Comparison of ENCODE assay signal across 8 cellular contexts in the genomic region with DNA sequence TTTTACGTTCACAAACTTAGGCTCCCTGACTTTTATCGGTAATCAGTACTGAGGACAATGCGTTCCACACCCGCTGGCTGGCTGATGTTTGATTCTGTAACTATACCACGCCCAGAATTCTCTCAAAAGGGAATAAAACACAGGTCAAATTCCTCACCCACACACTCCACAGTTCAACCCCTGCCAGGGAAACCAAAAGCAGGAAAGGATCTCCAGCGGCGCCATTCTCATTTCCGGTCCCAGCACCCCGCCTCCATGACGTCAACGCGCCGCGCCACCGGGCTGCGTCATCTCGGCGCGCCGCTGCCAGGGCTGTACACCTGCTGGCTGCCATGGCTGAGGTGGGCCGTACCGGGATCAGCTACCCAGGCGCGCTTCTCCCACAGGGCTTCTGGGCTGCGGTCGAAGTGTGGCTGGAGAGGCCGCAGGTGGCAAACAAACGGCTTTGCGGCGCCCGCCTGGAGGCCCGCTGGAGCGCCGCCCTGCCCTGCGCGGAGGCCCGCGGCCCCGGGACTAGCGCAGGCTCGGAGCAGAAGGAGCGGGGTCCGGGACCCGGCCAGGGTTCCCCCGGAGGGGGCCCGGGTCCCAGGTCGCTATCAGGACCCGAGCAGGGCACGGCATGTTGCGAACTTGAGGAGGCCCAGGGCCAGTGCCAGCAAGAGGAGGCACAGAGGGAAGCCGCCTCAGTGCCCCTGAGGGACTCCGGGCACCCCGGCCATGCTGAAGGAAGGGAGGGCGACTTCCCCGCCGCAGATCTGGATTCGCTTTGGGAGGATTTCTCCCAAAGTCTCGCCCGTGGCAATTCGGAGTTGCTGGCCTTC. TPM values are rescaled to one million over a fixed set of nuclear protein-coding genes. Genes with fewer than 3 reads are reported as not detected.
DNase-seq lines count a peak whose midpoint lies in the region; ATAC-seq and TF ChIP-seq lines count a peak whose summit lies in the region.

A gene (minus strand): TSS at position 233 of the 821 bp plus-strand sequence. CDS start 24,202 bp downstream, outside the sequence.
A gene with protein sequence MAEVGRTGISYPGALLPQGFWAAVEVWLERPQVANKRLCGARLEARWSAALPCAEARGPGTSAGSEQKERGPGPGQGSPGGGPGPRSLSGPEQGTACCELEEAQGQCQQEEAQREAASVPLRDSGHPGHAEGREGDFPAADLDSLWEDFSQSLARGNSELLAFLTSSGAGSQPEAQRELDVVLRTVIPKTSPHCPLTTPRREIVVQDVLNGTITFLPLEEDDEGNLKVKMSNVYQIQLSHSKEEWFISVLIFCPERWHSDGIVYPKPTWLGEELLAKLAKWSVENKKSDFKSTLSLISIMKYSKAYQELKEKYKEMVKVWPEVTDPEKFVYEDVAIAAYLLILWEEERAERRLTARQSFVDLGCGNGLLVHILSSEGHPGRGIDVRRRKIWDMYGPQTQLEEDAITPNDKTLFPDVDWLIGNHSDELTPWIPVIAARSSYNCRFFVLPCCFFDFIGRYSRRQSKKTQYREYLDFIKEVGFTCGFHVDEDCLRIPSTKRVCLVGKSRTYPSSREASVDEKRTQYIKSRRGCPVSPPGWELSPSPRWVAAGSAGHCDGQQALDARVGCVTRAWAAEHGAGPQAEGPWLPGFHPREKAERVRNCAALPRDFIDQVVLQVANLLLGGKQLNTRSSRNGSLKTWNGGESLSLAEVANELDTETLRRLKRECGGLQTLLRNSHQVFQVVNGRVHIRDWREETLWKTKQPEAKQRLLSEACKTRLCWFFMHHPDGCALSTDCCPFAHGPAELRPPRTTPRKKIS (plus strand): TSS at position 287 of the 821 bp plus-strand sequence. CDS start 46 bp downstream, at position 333.

- no peaks in the 10 kb centered on the region for H3K9me3 ChIP-seq in upper lobe of right lung

- peaks cover 40% of the 10 kb centered on the region for H3K4me1 Mint-ChIP-seq in progenitor cell of endocrine pancreas (ENCODE audit: low read depth)

- no peaks in the 10 kb centered on the region for H3K27me3 Mint-ChIP-seq in progenitor cell of endocrine pancreas

- ATAC-seq in HG02852 (IDR thresholded peaks at IDR 0.05; ENCODE audit: unreplicated experiment) = peak; percentile 85
- ATAC-seq in left cardiac atrium = peak; percentile 93 to 96
- ATAC-seq in upper lobe of right lung = peak; percentile 97

- intact Hi-C loops in left cardiac atrium (cut with DNase I) (no loop called here), upper lobe of right lung (cut with DNase I) (no loop called here)

- peak within 1 kb of the TSS; percentile 98 for H3K4me3 Mint-ChIP-seq in progenitor cell of endocrine pancreas (ENCODE audit: low read depth)

- peak within 1 kb of the TSS; percentile 99 for H3K27ac Mint-ChIP-seq in progenitor cell of endocrine pancreas

- TF ChIP-seq CTCF in GM13977 (IDR thresholded peaks at IDR 0.05; ENCODE audit: extremely low read depth, insufficient read depth, missing control alignments) = no peak
- no peak for TF ChIP-seq CTCF in progenitor cell of endocrine pancreas (IDR thresholded peaks at IDR 0.05; ENCODE audit: unreplicated experiment)
- TF ChIP-seq CTCF in upper lobe of right lung (IDR thresholded peaks at IDR 0.05) = no peak

- DNase-seq in GM13977 (ENCODE audit: low spot score) = peak; percentile 91
- DNase-seq in NCI-H1694 treated with DMSO at 0.1 percent for 48 hours (lab: John Stamatoyannopoulos, UW) = peak; percentile 70
- peak; percentile 90 to 95 (median 91) for DNase-seq in T-helper 2 cell
- DNase-seq in amygdala (lab: John Stamatoyannopoulos, UW) = peak; percentile 28 to 94 (median 82)
- peak; percentile 91 for DNase-seq in left cardiac atrium
- DNase-seq in progenitor cell of endocrine pancreas (ENCODE audit: low spot score, unreplicated experiment) = peak; percentile 96
- DNase-seq in upper lobe of right lung = peak; percentile 94

- peaks cover 11% of the 10 kb centered on the region for H3K9me3 Mint-ChIP-seq in progenitor cell of endocrine pancreas (ENCODE audit: low read depth)

- H3K4me3 ChIP-seq in upper lobe of right lung = peak within 1 kb of the TSS; percentile 99

- peaks cover 7% of the 10 kb centered on the region for H3K36me3 Mint-ChIP-seq in progenitor cell of endocrine pancreas (ENCODE audit: insufficient read depth)

- H3K36me3 ChIP-seq in upper lobe of right lung = no peaks in the 10 kb centered on the region

- H3K27me3 ChIP-seq in upper lobe of right lung = no peaks in the 10 kb centered on the region

- peak within 1 kb of the TSS; percentile 97 for H3K27ac ChIP-seq in upper lobe of right lung

- in situ Hi-C loops in GM13977 (cut with MboI; ENCODE audit: low pct_unique_long_range_greater_than_20kb, low sequenced_read_pairs, unreplicated experiment) = no loop called here

- peaks cover 60% of the 10 kb centered on the region for H3K4me1 ChIP-seq in upper lobe of right lung

RNA-seq across cellular contexts. Expression of the first gene that starts in this region (rescaled TPM):
- 10 to 100 TPM; 32.8 to 66.1 TPM for total RNA-seq in left cardiac atrium
- 22.6 and 25.3 TPM in 2 replicates for total RNA-seq in progenitor cell of endocrine pancreas
- total RNA-seq in upper lobe of right lung = 21.6 TPM

RNA-seq across cellular contexts. Expression of the second gene that starts in this region (rescaled TPM):
- total RNA-seq in left cardiac atrium (10 to 100 TPM in 1 of 2 donors, 1 to 10 TPM in 1; 8.8 to 13.6 TPM), progenitor cell of endocrine pancreas (29.1 and 31.0 TPM in 2 replicates), upper lobe of right lung (24.2 TPM)

Comparison
In these comparisons a context has a peak if more than half of its experiments do, and no peak if none do; other contexts are left out.
1. Peak in every context shown above with its lines: DNase-seq, ATAC-seq, H3K4me3 ChIP-seq and H3K27ac ChIP-seq.